ENCODE assay signal across 8 cellular contexts in genomic region chr9:129138476-129139232, GRCh38. TPM values are rescaled to one million over a fixed set of nuclear protein-coding genes. Genes with fewer than 3 reads are reported as not detected.
DNase-seq lines count a peak whose midpoint lies in the region; TF ChIP-seq lines count a peak whose summit lies in the region.

No MANE protein-coding gene starts in this region.

- intact Hi-C loops in ascending aorta (cut with DNase I) = loop anchor here (1.0 to 2.0 kb wide), 5 partner anchors 28 to 472 kb away; partner anchors contain the start of genes CRAT and PTPA

- no peak overlapping the region for H3K4me3 ChIP-seq in HUES48 (ENCODE audit: low read depth, low read length)
- peak overlapping the region; percentile 52 to 53 for H3K4me3 ChIP-seq in ascending aorta
- peak overlapping the region in 1 of 2 donors; percentile 54 for H3K4me3 ChIP-seq in stomach smooth muscle (ENCODE audit: low read length in 2 of 2)
- H3K4me3 ChIP-seq in effector memory CD4-positive, alpha-beta T cell (ENCODE audit: insufficient read depth, low read depth, low read length, poor library complexity, severe bottlenecking) = no peak overlapping the region

- peaks cover 57% of the 10 kb centered on the region for H3K36me3 ChIP-seq in HUES48 (ENCODE audit: control insufficient read depth, insufficient read depth, low read length)
- peaks cover 17 to 19% of the 10 kb centered on the region in 2 donors for H3K36me3 ChIP-seq in ascending aorta
- peaks cover 15 to 22% of the 10 kb centered on the region in 2 donors for H3K36me3 ChIP-seq in stomach smooth muscle (ENCODE audit: control insufficient read depth in 2 of 2, insufficient read depth in 2 of 2, low read length in 2 of 2)
- H3K36me3 ChIP-seq in effector memory CD4-positive, alpha-beta T cell (ENCODE audit: control insufficient read depth, insufficient read depth, low read length) = peaks cover 24% of the 10 kb centered on the region

- H3K9me3 ChIP-seq in HUES48 (ENCODE audit: control insufficient read depth, insufficient read depth, low read length) (no peaks in the 10 kb centered on the region), ascending aorta (no peaks in the 10 kb centered on the region), stomach smooth muscle (ENCODE audit: control insufficient read depth in 2 of 2, low read length in 2 of 2) (no peaks in the 10 kb centered on the region)
- no peaks in the 10 kb centered on the region for H3K9me3 ChIP-seq in effector memory CD4-positive, alpha-beta T cell (ENCODE audit: control insufficient read depth, low read length)

- TF ChIP-seq CTCF in ascending aorta (IDR thresholded peaks at IDR 0.05) = no peak

- H3K9ac ChIP-seq in HUES48 (ENCODE audit: low read depth, low read length) = no peak overlapping the region
- H3K9ac ChIP-seq in stomach smooth muscle (ENCODE audit: low read length in 2 of 2) = peak overlapping the region; percentile 68 to 99

- peak; percentile 51 to 93 for DNase-seq in ascending aorta (ENCODE audit: low spot score in 2 of 2)
- no peak for DNase-seq in effector memory CD4-positive, alpha-beta T cell
- no peak for DNase-seq in ecto neural progenitor cell (ENCODE audit: low spot score)
- no peak for DNase-seq in stimulated activated CD4-positive, alpha-beta T cell treated with anti-CD3 and anti-CD28 coated beads, Interleukin-4, amount 100 ng/mL, for 24 hours
- no peak for DNase-seq in iPS-NIHi7 (ENCODE audit: extremely low spot score)

- H3K4me1 ChIP-seq in HUES48 (ENCODE audit: control insufficient read depth, insufficient read depth, low read length) (peaks cover 37% of the 10 kb centered on the region), ascending aorta (peaks cover 44 to 58% of the 10 kb centered on the region in 2 donors), stomach smooth muscle (ENCODE audit: control insufficient read depth, insufficient read depth, low read length) (peaks cover 58% of the 10 kb centered on the region)
- H3K4me1 ChIP-seq in effector memory CD4-positive, alpha-beta T cell (ENCODE audit: control insufficient read depth, insufficient read depth, low read length, poor library complexity, severe bottlenecking) = peaks cover 33% of the 10 kb centered on the region

- H3K27me3 ChIP-seq in HUES48 (ENCODE audit: control insufficient read depth, insufficient read depth, low read length) (no peaks in the 10 kb centered on the region), ascending aorta (no peaks in the 10 kb centered on the region), layer of hippocampus (ENCODE audit: control insufficient read depth, insufficient read depth, low read length) (no peaks in the 10 kb centered on the region), stomach smooth muscle (ENCODE audit: control insufficient read depth in 1 of 2, insufficient read depth in 2 of 2, low read length in 2 of 2) (no peaks in the 10 kb centered on the region)
- no peaks in the 10 kb centered on the region for H3K27me3 ChIP-seq in effector memory CD4-positive, alpha-beta T cell (replicated peaks; ENCODE audit: control insufficient read depth, insufficient read depth, low read length, poor library complexity, severe bottlenecking)

- H3K27ac ChIP-seq in HUES48 (ENCODE audit: low read depth, low read length) (peak overlapping the region; percentile 26), ascending aorta (peak overlapping the region; percentile 94 to 98), layer of hippocampus (ENCODE audit: low read depth, low read length) (peak overlapping the region; percentile 100), stomach smooth muscle (ENCODE audit: low read length) (peak overlapping the region; percentile 100)
- no peak overlapping the region for H3K27ac ChIP-seq in effector memory CD4-positive, alpha-beta T cell (ENCODE audit: insufficient read depth, low read length, poor library complexity, severe bottlenecking)

RNA-seq across cellular contexts. Expression of gene PTPA, which starts 27.4 kb away (rescaled TPM):
- total RNA-seq in ascending aorta = 61.6 TPM

RNA-seq across cellular contexts. Expression of gene CRAT, which starts 28.1 kb away (rescaled TPM):
- total RNA-seq in ascending aorta = 110 TPM

RNA-seq across cellular contexts. Expression of gene IER5L, which starts 39.4 kb away (rescaled TPM):
- 86.1 TPM for total RNA-seq in ascending aorta

RNA-seq across cellular contexts. Expression of gene DOLPP1, which starts 57.7 kb away (rescaled TPM):
- 41.7 TPM for total RNA-seq in ascending aorta

Comparison
In these comparisons a context has a peak if more than half of its experiments do, and no peak if none do; other contexts are left out.
1. H3K4me3 ChIP-seq: peak in ascending aorta (2 of 2); none in HUES48 (single experiment) and effector memory CD4-positive, alpha-beta T cell (single experiment).
2. DNase-seq: peak in ascending aorta (2 of 2); none in effector memory CD4-positive, alpha-beta T cell (0 of 3), ecto neural progenitor cell (single experiment), stimulated activated CD4-positive, alpha-beta T cell treated with anti-CD3 and anti-CD28 coated beads, Interleukin-4, amount 100 ng/mL, for 24 hours (single experiment) and iPS-NIHi7 (single experiment).